Comparison of ENCODE assay signal across 8 cellular contexts in the genomic region with DNA sequence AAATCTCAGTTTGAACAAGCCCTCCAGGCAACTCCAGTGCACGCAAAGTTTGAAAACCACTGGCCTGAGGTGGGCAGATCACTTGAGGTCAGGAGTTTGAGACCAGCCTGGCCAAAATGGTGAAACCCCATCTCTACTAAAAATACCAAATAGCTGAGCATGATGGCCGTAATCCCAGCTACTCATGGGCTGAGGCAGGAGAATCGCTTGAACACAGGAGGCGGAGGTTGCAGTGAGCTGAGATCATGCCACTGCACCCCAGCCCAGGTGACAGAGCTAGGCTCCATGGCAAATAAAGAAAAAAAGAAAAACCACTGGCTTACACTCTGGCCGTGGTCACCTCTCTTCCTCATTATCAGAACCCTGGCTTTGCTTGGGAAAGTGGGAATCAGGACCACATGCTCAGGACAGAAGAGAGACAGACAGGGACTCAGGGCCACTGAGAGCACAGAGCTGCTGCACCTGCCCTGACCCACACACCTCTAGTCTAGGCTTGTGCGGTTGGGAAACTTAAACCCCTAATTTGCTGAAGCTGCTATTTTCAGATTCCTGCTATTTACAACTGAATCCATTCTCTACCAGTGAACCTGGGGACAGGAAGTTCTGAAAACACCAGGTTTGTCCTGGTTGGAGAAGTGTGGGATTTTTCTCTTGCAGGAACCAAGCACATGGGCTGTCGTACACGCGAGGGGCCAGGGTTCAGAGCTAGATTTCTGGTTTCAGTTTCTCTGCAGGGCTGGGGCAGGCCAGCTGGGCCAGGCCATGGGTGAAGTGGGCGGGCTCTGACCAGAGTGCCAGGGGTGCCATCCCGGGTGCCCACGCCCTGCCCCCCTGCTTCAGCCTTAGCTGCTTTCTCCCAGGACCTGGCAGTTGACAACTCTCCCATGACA. TPM values are rescaled to one million over a fixed set of nuclear protein-coding genes. Genes with fewer than 3 reads are reported as not detected.
DNase-seq lines count a peak whose midpoint lies in the region; ATAC-seq, FAIRE-seq and TF ChIP-seq lines count a peak whose summit lies in the region.

No MANE protein-coding gene starts in this region.

- RAD21 ChIA-PET in GM12878 (lab: Charles Lee; ENCODE audit: unreplicated experiment) = interaction anchor here (0.6 to 13.8 kb wide), 16 partner anchors 9 to 620 kb away, joined by 3 to 389 read pairs (median 4); a partner anchor contains a TSS

- POLR2A ChIA-PET in GM12878 (lab: Charles Lee) = interaction anchor here (0.9 to 19.2 kb wide), 10 partner anchors 10 to 612 kb away, joined by 3 to 377 read pairs (median 4); a partner anchor contains a TSS

- peak overlapping the region; percentile 76 for H3K4me3 ChIP-seq in GM12878
- peak overlapping the region; percentile 65 for H3K4me3 ChIP-seq in skeletal muscle satellite cell (ENCODE audit: low read length)

- SMC1A ChIA-PET in GM12878 (lab: Charles Lee; ENCODE audit: uncharacterized antibody, unreplicated experiment) = interaction anchor here (0.6 to 13.7 kb wide), 20 partner anchors 8 to 289 kb away, joined by 3 to 395 read pairs (median 4); no protein-coding TSS in a partner anchor

- CTCF ChIA-PET in GM12878 (lab: Yijun Ruan, JAX) = interaction anchor here (0.6 to 20.4 kb wide), 13 partner anchors 9 to 678 kb away, joined by 3 to 413 read pairs (median 3); no protein-coding TSS in a partner anchor

- H3K9ac ChIP-seq in GM12878 (ENCODE audit: control insufficient read depth, insufficient read depth, low read length) (peak overlapping the region; percentile 89), skeletal muscle satellite cell (ENCODE audit: low read depth, low read length) (peak overlapping the region; percentile 47)

- TF ChIP-seq CTCF in GM12878 (IDR thresholded peaks at IDR 0.05 in 2 of 3, conservative IDR thresholded peaks at IDR 0.05 in 1 of 3; ENCODE audit: control insufficient read depth in 2 of 3, extremely low read depth in 1 of 3, insufficient read depth in 1 of 3, low read depth in 3 of 3, low read length in 3 of 3) = no peak

- H3K9me3 ChIP-seq in GM12878 (replicated peaks; ENCODE audit: control insufficient read depth, insufficient read depth, low read length) = peaks cover 8% of the 10 kb centered on the region; the same call in 2 of the 3 replicates
- no peaks in the 10 kb centered on the region for H3K9me3 ChIP-seq in skeletal muscle satellite cell (replicated peaks; ENCODE audit: low read length)

- FAIRE-seq in GM12878 (lab: Jason Lieb, UNC) = no peak

- TF ChIP-seq EP300 in GM12878 (IDR thresholded peaks at IDR 0.05; ENCODE audit: borderline replicate concordance in 1 of 2, control insufficient read depth in 1 of 2, low read depth in 2 of 2, low read length in 2 of 2) = peak in 1 of 2 experiments; percentile 12; a peak in 1 of 4 replicates

- intact Hi-C loops in GM12878 (cut with micrococcal nuclease; ENCODE audit: unreplicated experiment) = loop anchor here (2.0 to 10.0 kb wide), 2 partner anchors 285 to 457 kb away; a partner anchor contains a TSS

- H2AFZ ChIP-seq in GM12878 (ENCODE audit: control insufficient read depth, low read depth, low read length) = no peak overlapping the region

- under 1% methylated on average over 12 of the region's 12 CpGs for WGBS in GM12878 (ENCODE audit: insufficient coverage, insufficient replicate concordance, low lambda C conversion rate, missing lambda C conversion rate)

- TF ChIP-seq POLR2A in GM12878 (IDR thresholded peaks at IDR 0.05; ENCODE audit: low read depth, low read length) = peak; percentile 60

- in situ Hi-C loops in GM12878 (cut with MboI) = loop anchor here (10.0 kb wide), 1 partner anchor 47 kb away; a partner anchor contains a TSS

- DNase-seq in GM12878 (ENCODE audit: low read depth, low spot score) = peak; percentile 77
- DNase-seq in SHP77 (lab: John Stamatoyannopoulos, UW) = no peak
- DNase-seq in SKM-1 (lab: John Stamatoyannopoulos, UW; ENCODE audit: unreplicated experiment) = no peak
- DNase-seq in A172 (ENCODE audit: low spot score) = no peak
- DNase-seq in stimulated activated CD4-positive, alpha-beta T cell treated with anti-CD3 and anti-CD28 coated beads, Interleukin-2, amount 100 ng/mL, for 24 hours = no peak

- H4K20me1 ChIP-seq in GM12878 (ENCODE audit: control insufficient read depth, insufficient read depth) = no peaks in the 10 kb centered on the region

- no TSS peak for BruUV-seq in GM12878 (replicated peaks; lab: Mats Ljungman, UMichigan)

- no peaks in the 10 kb centered on the region for H3K36me3 ChIP-seq in GM12878 (ENCODE audit: control insufficient read depth in 2 of 2, insufficient read depth in 2 of 2, low read length in 1 of 2)
- H3K36me3 ChIP-seq in skeletal muscle satellite cell (ENCODE audit: insufficient read depth, low read length) = no peaks in the 10 kb centered on the region

- peak overlapping the region; percentile 92 for H3K27ac ChIP-seq in GM12878 (ENCODE audit: control insufficient read depth, insufficient read depth)

- no peak for TF ChIP-seq RAD21 in GM12878 (IDR thresholded peaks at IDR 0.05; ENCODE audit: insufficient read depth, low read depth, low read length)

- H3K27me3 ChIP-seq in GM12878 (replicated peaks in 1 of 2; ENCODE audit: control insufficient read depth in 2 of 2, insufficient read depth in 2 of 2, low read length in 1 of 2) = no peaks in the 10 kb centered on the region
- H3K27me3 ChIP-seq in skeletal muscle satellite cell (ENCODE audit: control insufficient read depth, insufficient read depth, low read length) = peaks cover 35% of the 10 kb centered on the region

- H3K79me2 ChIP-seq in GM12878 (ENCODE audit: control insufficient read depth, insufficient read depth, low read length) = peaks cover 62% of the 10 kb centered on the region

- H3K4me1 ChIP-seq in GM12878 (ENCODE audit: control insufficient read depth, insufficient read depth, low read length) (peaks cover 67% of the 10 kb centered on the region), skeletal muscle satellite cell (ENCODE audit: control insufficient read depth, insufficient read depth, low read length) (peaks cover 6% of the 10 kb centered on the region)

- ATAC-seq in GM19035 (IDR thresholded peaks at IDR 0.05; ENCODE audit: unreplicated experiment) (peak; percentile 47), HG02938 (IDR thresholded peaks at IDR 0.05; ENCODE audit: unreplicated experiment) (peak; percentile 37), GM12878 (peak; percentile 70)

- H3K4me2 ChIP-seq in GM12878 (ENCODE audit: control insufficient read depth, insufficient read depth) (peak overlapping the region; percentile 92), skeletal muscle satellite cell (ENCODE audit: low read length) (peak overlapping the region; percentile 91)

TF ChIP-seq in GM12878, 131 proteins besides CTCF, POLR2A, EP300 and RAD21 (continues in another document):
- peak; percentile 61 for TF ChIP-seq YY1 (IDR thresholded peaks at IDR 0.05; ENCODE audit: low read depth, low read length)
- TF ChIP-seq MXI1 (IDR thresholded peaks at IDR 0.05; ENCODE audit: low read depth, low read length) = peak; percentile 61; the same call in 1 of the 2 replicates
- peak; percentile 92 for TF ChIP-seq IKZF1 (conservative IDR thresholded peaks at IDR 0.05)
- TF ChIP-seq MYC (IDR thresholded peaks at IDR 0.05; ENCODE audit: insufficient read depth, insufficient read length, insufficient replicate concordance, low read length, severe bottlenecking) = peak; percentile 48
- TF ChIP-seq IRF4 (IDR thresholded peaks at IDR 0.05; ENCODE audit: low read depth, low read length) = peak; percentile 21; the same call in 1 of the 2 replicates
- no peak for TF ChIP-seq EZH2 (IDR thresholded peaks at IDR 0.05; ENCODE audit: borderline replicate concordance, control insufficient read depth, low read depth, low read length)
- no peak; the same call in 1 of the 2 replicates for TF ChIP-seq ATF7 (IDR thresholded peaks at IDR 0.05; ENCODE audit: low read depth)
- TF ChIP-seq PAX8 (IDR thresholded peaks at IDR 0.05) = no peak
- TF ChIP-seq, protein P1, sequence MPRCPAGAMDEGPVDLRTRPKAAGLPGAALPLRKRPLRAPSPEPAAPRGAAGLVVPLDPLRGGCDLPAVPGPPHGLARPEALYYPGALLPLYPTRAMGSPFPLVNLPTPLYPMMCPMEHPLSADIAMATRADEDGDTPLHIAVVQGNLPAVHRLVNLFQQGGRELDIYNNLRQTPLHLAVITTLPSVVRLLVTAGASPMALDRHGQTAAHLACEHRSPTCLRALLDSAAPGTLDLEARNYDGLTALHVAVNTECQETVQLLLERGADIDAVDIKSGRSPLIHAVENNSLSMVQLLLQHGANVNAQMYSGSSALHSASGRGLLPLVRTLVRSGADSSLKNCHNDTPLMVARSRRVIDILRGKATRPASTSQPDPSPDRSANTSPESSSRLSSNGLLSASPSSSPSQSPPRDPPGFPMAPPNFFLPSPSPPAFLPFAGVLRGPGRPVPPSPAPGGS (IDR thresholded peaks at IDR 0.05; ENCODE audit: borderline replicate concordance, insufficient read depth, low read depth, low read length, poor library complexity, severe bottlenecking) = peak; percentile 48
- no peak for TF ChIP-seq NR2C2 (IDR thresholded peaks at IDR 0.05; ENCODE audit: borderline replicate concordance, control insufficient read depth, insufficient read length, low read depth)
- TF ChIP-seq TCF7 (IDR thresholded peaks at IDR 0.05; ENCODE audit: borderline replicate concordance) = no peak
- TF ChIP-seq SPI1 (IDR thresholded peaks at IDR 0.05; ENCODE audit: borderline replicate concordance, insufficient read depth, low read depth, low read length) = no peak

RNA-seq across cellular contexts. Expression of a gene that starts 51.6 kb away (rescaled TPM):
- 16.4 and 16.7 TPM in 2 replicates for total RNA-seq in GM12878 (2013; cell fraction: nucleolus; rRNA removed)
- 35.8 and 37.0 TPM in 2 replicates for total RNA-seq in GM12878 (2014; rRNA removed)
- total RNA-seq in GM12878 (2014; rRNA removed; fragmentation: Illumina TruSeq; extraction: Trizol) = 23.2 and 23.8 TPM in 2 replicates
- 43.2 and 43.4 TPM in 2 replicates for total RNA-seq in GM12878 (2021)
- 24.9 TPM for polyA plus RNA-seq in GM12878 (2011; ENCODE audit: low read depth)
- 20.3 and 26.9 TPM in 2 replicates for polyA plus RNA-seq in GM12878 (2011; rRNA removed)
- polyA plus RNA-seq in GM12878 (2011; cell fraction: cytosol; rRNA removed) = 27.0 and 29.7 TPM in 2 replicates
- 30.5 and 33.0 TPM in 2 replicates for polyA plus RNA-seq in GM12878 (2011; cell fraction: nucleus; rRNA removed)
- 27.7 and 31.8 TPM in 2 replicates for polyA plus RNA-seq in GM12878 (2012)
- 27.4 TPM in 2 replicates for polyA plus RNA-seq in GM12878 (2014; fragmentation: Illumina TruSeq; extraction: Trizol)
- polyA plus RNA-seq in GM12878 (2014; fragmentation: Nextera tagmentation; extraction: Ambion mirVana) = 10 to 100 TPM; 10.8 to 13.9 TPM
- polyA plus RNA-seq in GM12878 (2014; rRNA removed) = 28.0 and 29.0 TPM in 2 replicates
- polyA plus RNA-seq in GM12878 (2016; fragmentation: Nextera tagmentation; extraction: Ambion mirVana) = 10 to 100 TPM; 32.6 to 37.2 TPM
- 49.4 and 72.0 TPM in 2 replicates for polyA minus RNA-seq in GM12878 (2011; rRNA and poly(A)+ RNA removed)
- 22.5 and 26.3 TPM in 2 replicates for polyA minus RNA-seq in GM12878 (2011; cell fraction: cytosol; rRNA and poly(A)+ RNA removed)
- 12.0 and 23.5 TPM in 2 replicates for polyA minus RNA-seq in GM12878 (2011; cell fraction: nucleus; rRNA and poly(A)+ RNA removed)
- 4.8 and 6.8 TPM in 2 replicates for total RNA-seq in skeletal muscle satellite cell (2012; rRNA removed)
- total RNA-seq in A172 (2014; rRNA removed; shearing (Covaris generic)) = 9.8 and 10.9 TPM in 2 replicates
